9 cellular contexts compared by ENCODE assay signal in genomic region chr5:101123365-101123764, GRCh38.
"Had no signal": no experiment of that assay in that cellular context is flagged by ENCODE, and none has a peak within 500 bp of the region (broad histone marks: within the 10 kb centered on the region; RNA-seq: fewer than 3 reads in every experiment).

No MANE protein-coding gene starts in this region.

- ATAC-seq: HCT116 had no signal

- H3K4me1 ChIP-seq: HAP-1 had no signal

- DNase-seq: GM23248, GOT3, H7, HFFc6, Kasumi-1, KG1 had no signal

- H3K4me3 ChIP-seq: GM23248, HAP-1 had no signal

- H2AFZ ChIP-seq: GM23248 had no signal

- H3K9ac ChIP-seq: GM23248 had no signal

- H3K36me3 ChIP-seq: HAP-1 had no signal

- H3K27ac ChIP-seq: GM23248, HL-60 had no signal

- H3K9me3 ChIP-seq: HAP-1 had no signal
